ENCODE assay signal across 28 cellular contexts in the genomic region with DNA sequence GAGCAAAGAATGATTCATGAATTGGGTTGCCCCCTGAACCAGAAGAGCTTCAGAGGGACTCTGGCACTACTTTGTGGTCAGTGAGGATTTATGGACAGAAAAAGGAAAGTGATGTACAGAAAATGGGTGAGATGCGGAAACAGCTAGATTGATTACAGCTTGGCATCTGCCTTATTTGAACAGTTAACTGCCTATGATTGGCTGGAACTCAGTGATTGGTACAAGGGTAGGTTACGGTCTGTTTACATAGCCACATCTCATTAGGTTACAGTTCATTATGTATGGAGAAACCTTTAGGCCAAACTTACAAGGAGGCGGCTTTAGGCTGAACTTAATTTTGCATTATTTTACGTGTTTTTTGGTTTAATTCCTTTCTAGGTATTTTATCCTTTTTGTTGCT.
"Had no signal": no experiment of that assay in that cellular context is flagged by ENCODE, and none has a peak within 500 bp of the region (broad histone marks: within the 10 kb centered on the region; RNA-seq: fewer than 3 reads in every experiment).

No MANE protein-coding gene starts in this region.

- DNase-seq: dorsolateral prefrontal cortex; effector CD4-positive, alpha-beta T cell; endodermal cell; foreskin keratinocyte; heart left ventricle; kidney; left ventricle myocardium inferior; lower lobe of right lung; natural killer cell; occipital lobe; ovary; posterior cingulate gyrus; psoas muscle; right cardiac atrium; stimulated activated CD4-positive, alpha-beta T cell treated with anti-CD3 and anti-CD28 coated beads, Interleukin-15, amount 100 ng/mL, for 24 hours; stimulated activated CD4-positive, alpha-beta T cell treated with anti-CD3 and anti-CD28 coated beads, Interleukin-4, amount 100 ng/mL, for 1 hour; stimulated activated naive CD4-positive, alpha-beta T cell treated with Interleukin-2 at 50 U/mL for 16 hours; thyroid gland; trophoblast cell had no signal

- H3K27ac ChIP-seq: dorsolateral prefrontal cortex, epithelial cell of prostate, foreskin keratinocyte, gastroesophageal sphincter, heart left ventricle, hepatocyte, left ventricle myocardium inferior, lower lobe of right lung, ovary, psoas muscle, skin epidermis, thyroid gland, vagina had no signal

- H3K4me1 ChIP-seq: foreskin keratinocyte, gastroesophageal sphincter, heart left ventricle, left ventricle myocardium inferior, lower lobe of right lung, psoas muscle, thyroid gland, vagina had no signal

- H3K79me2 ChIP-seq: hepatocyte had no signal

- H3K4me3 ChIP-seq: dorsolateral prefrontal cortex, gastroesophageal sphincter, heart left ventricle, hepatocyte, left ventricle myocardium inferior, lower lobe of right lung, ovary, psoas muscle, skin epidermis, stomach, thyroid gland, vagina had no signal

- ATAC-seq: esophagus mucosa; foreskin keratinocyte; gastroesophageal sphincter; heart left ventricle; lower lobe of right lung; natural killer cell; psoas muscle; right cardiac atrium; stimulated activated effector memory CD8-positive, alpha-beta T cell treated with anti-CD3 and anti-CD28 coated beads, Interleukin-12 subunit alpha, Interleukin-12 subunit beta, amount 100 ng/mL, for 72 hours had no signal

- H3K9me3 ChIP-seq: gastroesophageal sphincter, lower lobe of right lung, ovary, psoas muscle, thyroid gland, vagina had no signal

- H2AFZ ChIP-seq: hepatocyte had no signal

- H3K27me3 ChIP-seq: dorsolateral prefrontal cortex, gastroesophageal sphincter, heart left ventricle, hepatocyte, ovary, stomach, thyroid gland, vagina had no signal

- H3K36me3 ChIP-seq: gastroesophageal sphincter, heart left ventricle, left ventricle myocardium inferior, lower lobe of right lung, ovary, stomach, thyroid gland, vagina had no signal

- FAIRE-seq: colon, kidney had no signal

- H3K4me2 ChIP-seq: hepatocyte had no signal
